8 cellular contexts compared by ENCODE assay signal in genomic region chr1:77889671-77890070, GRCh38. TPM values are rescaled to one million over a fixed set of nuclear protein-coding genes. Genes with fewer than 3 reads are reported as not detected.
DNase-seq lines count a peak whose midpoint lies in the region; ATAC-seq and TF ChIP-seq lines count a peak whose summit lies in the region.

No MANE protein-coding gene starts in this region.

- H3K4me3 ChIP-seq in lung, result no peak overlapping the region
- H3K4me3 ChIP-seq in vagina, result peak overlapping the region; percentile 79 to 80

- no peak overlapping the region for H3K27ac Mint-ChIP-seq in activated T-cell treated with anti-CD3 and anti-CD28 coated beads, Interleukin-2, amount 50 U/mL, for 72 hours

- no peak for ATAC-seq in activated T-cell treated with anti-CD3 and anti-CD28 coated beads, Interleukin-2, amount 50 U/mL, for 72 hours (replicated peaks in 1 of 2)
- ATAC-seq in lung (ENCODE audit: insufficient read depth, low FRiP score), result peak; percentile 51

- no peaks in the 10 kb centered on the region for H3K27me3 ChIP-seq in lung (ENCODE audit: control insufficient read depth, insufficient read depth)
- H3K27me3 ChIP-seq in vagina, result no peaks in the 10 kb centered on the region

- H3K27me3 Mint-ChIP-seq in activated T-cell treated with anti-CD3 and anti-CD28 coated beads, Interleukin-2, amount 50 U/mL, for 72 hours (ENCODE audit: low read depth), result peaks cover 18% of the 10 kb centered on the region

- H3K36me3 Mint-ChIP-seq in activated T-cell treated with anti-CD3 and anti-CD28 coated beads, Interleukin-2, amount 50 U/mL, for 72 hours (ENCODE audit: insufficient read depth in 2 of 2), result peaks cover 0 to 3% of the 10 kb centered on the region in 2 donors

- intact Hi-C loops in vagina (cut with DNase I), result loop anchor here (5.0 kb wide), 1 partner anchor 52 kb away; no protein-coding TSS in a partner anchor

- H3K9me3 ChIP-seq in lung (ENCODE audit: control insufficient read depth in 2 of 2, insufficient read depth in 1 of 2, low read length in 1 of 2) (peaks cover 0 to 1% of the 10 kb centered on the region in 2 donors), vagina (no peaks in the 10 kb centered on the region)

- no peak for TF ChIP-seq CTCF in lung (IDR thresholded peaks at IDR 0.05; ENCODE audit: control extremely low read depth, extremely low read depth)
- no peak for TF ChIP-seq CTCF in vagina (IDR thresholded peaks at IDR 0.05)

- H3K4me1 Mint-ChIP-seq in activated T-cell treated with anti-CD3 and anti-CD28 coated beads, Interleukin-2, amount 50 U/mL, for 72 hours (ENCODE audit: low read depth), result peaks cover 15% of the 10 kb centered on the region

- H3K27ac ChIP-seq in lung (ENCODE audit: low read depth in 1 of 2, low read length in 1 of 2) (peak overlapping the region in 1 of 2 donors; percentile 97), vagina (peak overlapping the region; percentile 86), caudate nucleus (ENCODE audit: low read depth, low read length) (no peak overlapping the region)

- WGBS in lung, 2 donors, result 59 to 72% methylated on average over 7 of the region's 7 CpGs

- H3K36me3 ChIP-seq in lung (ENCODE audit: control insufficient read depth in 2 of 2, insufficient read depth in 2 of 2, low read length in 2 of 2), result no peaks in the 10 kb centered on the region
- no peaks in the 10 kb centered on the region for H3K36me3 ChIP-seq in vagina

- peak overlapping the region; percentile 70 to 86 for H3K4me3 Mint-ChIP-seq in activated T-cell treated with anti-CD3 and anti-CD28 coated beads, Interleukin-2, amount 50 U/mL, for 72 hours

- H3K4me1 ChIP-seq in lung (ENCODE audit: control insufficient read depth in 2 of 2, insufficient read depth in 2 of 2, low read length in 2 of 2), result peaks cover 0 to 5% of the 10 kb centered on the region in 2 donors
- H3K4me1 ChIP-seq in vagina, result peaks cover 18% of the 10 kb centered on the region

- no peak for TF ChIP-seq POLR2A in vagina (IDR thresholded peaks at IDR 0.05)

- no peaks in the 10 kb centered on the region for H3K9me3 Mint-ChIP-seq in activated T-cell treated with anti-CD3 and anti-CD28 coated beads, Interleukin-2, amount 50 U/mL, for 72 hours

- DNase-seq in activated T-cell treated with anti-CD3 and anti-CD28 coated beads, Interleukin-2, amount 50 U/mL, for 72 hours, result no peak
- no peak for DNase-seq in activated T-cell treated with anti-CD3 and anti-CD28 coated beads for 4 hours
- DNase-seq in dedifferentiated amniotic fluid mesenchymal stem cell (ENCODE audit: extremely low spot score), result peak; percentile 77
- no peak for DNase-seq in lung (ENCODE audit: low spot score)
- DNase-seq in vagina (ENCODE audit: extremely low spot score in 2 of 2), result no peak
- DNase-seq in caudate nucleus (lab: John Stamatoyannopoulos, UW), result no peak
- no peak for DNase-seq in activated CD4-positive, alpha-beta T cell treated with anti-CD3 and anti-CD28 coated beads, Interleukin-2, amount 50 U/mL, for 48 hours
- no peak for DNase-seq in SIG-M5 (lab: John Stamatoyannopoulos, UW)

RNA-seq across cellular contexts. Expression of gene NEXN, which starts 1.2 kb away (rescaled TPM):
- 1 to 10 TPM; 1.1 to 1.4 TPM for total RNA-seq in activated T-cell treated with anti-CD3 and anti-CD28 coated beads, Interleukin-2, amount 50 U/mL, for 72 hours
- total RNA-seq in lung, result 10 to 100 TPM; 10.8 to 14.2 TPM
- polyA plus RNA-seq in lung, result 10 to 100 TPM in 1 of 2 donors, 1 to 10 TPM in 1; 7.6 to 20.9 TPM
- total RNA-seq in vagina, result 20.1 TPM
